ENCODE assay signal across 9 cellular contexts in genomic region chr4:163611784-163612445, GRCh38.
DNase-seq lines count a peak whose midpoint lies in the region; ATAC-seq and TF ChIP-seq lines count a peak whose summit lies in the region.
"Had no signal": no experiment of that assay in that cellular context is flagged by ENCODE, and none has a peak within 500 bp of the region (broad histone marks: within the 10 kb centered on the region; RNA-seq: fewer than 3 reads in every experiment).

No MANE protein-coding gene starts in this region.

- H3K27me3 ChIP-seq in lower lobe of right lung (ENCODE audit: low read depth) (no peaks in the 10 kb centered on the region), MG63 (no peaks in the 10 kb centered on the region; the same call in 1 of the 2 replicates)
- no peaks in the 10 kb centered on the region for H3K27me3 ChIP-seq in naive thymus-derived CD4-positive, alpha-beta T cell (ENCODE audit: control insufficient read depth in 2 of 2, insufficient read depth in 2 of 2, low read length in 2 of 2)

- H3K36me3 ChIP-seq in lower lobe of right lung (no peaks in the 10 kb centered on the region), MG63 (no peaks in the 10 kb centered on the region)
- no peaks in the 10 kb centered on the region for H3K36me3 ChIP-seq in naive thymus-derived CD4-positive, alpha-beta T cell (ENCODE audit: control insufficient read depth in 2 of 3, insufficient read depth in 3 of 3, low read length in 3 of 3)

- H3K4me3 ChIP-seq in lower lobe of right lung (peak overlapping the region; percentile 34), MG63 (no peak overlapping the region)
- no peak overlapping the region for H3K4me3 ChIP-seq in naive thymus-derived CD4-positive, alpha-beta T cell (ENCODE audit: low read length)

- ATAC-seq in GM18520 (IDR thresholded peaks at IDR 0.05; ENCODE audit: unreplicated experiment) (peak; percentile 65), GM21528 (IDR thresholded peaks at IDR 0.05; ENCODE audit: low FRiP score, unreplicated experiment) (peak; percentile 73), HG03280 (IDR thresholded peaks at IDR 0.05; ENCODE audit: unreplicated experiment) (peak; percentile 56), lower lobe of right lung (no peak)
- ATAC-seq in naive thymus-derived CD4-positive, alpha-beta T cell, result no peak

- peaks cover 0 to 30% (median 22%) of the 10 kb centered on the region in 7 donors for H3K4me1 Mint-ChIP-seq in naive thymus-derived CD4-positive, alpha-beta T cell
- H3K4me1 Mint-ChIP-seq: activated CD4-positive, alpha-beta memory T cell treated with anti-CD3 and anti-CD28 coated beads, Interleukin-2, amount 10 ng/mL, durations not matched to agents 7 days and 5 days had no signal

- no peak overlapping the region for H3K27ac Mint-ChIP-seq in naive thymus-derived CD4-positive, alpha-beta T cell
- H3K27ac Mint-ChIP-seq: activated CD4-positive, alpha-beta memory T cell treated with anti-CD3 and anti-CD28 coated beads, Interleukin-2, amount 10 ng/mL, durations not matched to agents 7 days and 5 days had no signal

- H3K36me3 Mint-ChIP-seq in naive thymus-derived CD4-positive, alpha-beta T cell, result peaks cover 0 to 3% (median 0%) of the 10 kb centered on the region in 5 donors

- intact Hi-C loops in lower lobe of right lung (cut with DNase I), result no loop called here
- intact Hi-C loops in naive thymus-derived CD4-positive, alpha-beta T cell (cut with micrococcal nuclease), result no loop called here

- H3K27ac ChIP-seq in lower lobe of right lung, result peak overlapping the region; percentile 63
- no peak overlapping the region for H3K27ac ChIP-seq in naive thymus-derived CD4-positive, alpha-beta T cell (ENCODE audit: low read depth, low read length)

- H3K4me1 ChIP-seq in lower lobe of right lung, result peaks cover 3% of the 10 kb centered on the region
- no peaks in the 10 kb centered on the region for H3K4me1 ChIP-seq in naive thymus-derived CD4-positive, alpha-beta T cell (ENCODE audit: control insufficient read depth in 2 of 2, insufficient read depth in 2 of 2, low read length in 2 of 2)

- H3K9me3 Mint-ChIP-seq in naive thymus-derived CD4-positive, alpha-beta T cell, result peaks cover 0 to 6% (median 2%) of the 10 kb centered on the region in 11 donors
- H3K9me3 Mint-ChIP-seq: activated CD4-positive, alpha-beta memory T cell treated with anti-CD3 and anti-CD28 coated beads, Interleukin-2, amount 10 ng/mL, durations not matched to agents 7 days and 5 days had no signal

- no peak overlapping the region for H3K4me3 Mint-ChIP-seq in naive thymus-derived CD4-positive, alpha-beta T cell
- H3K4me3 Mint-ChIP-seq: activated CD4-positive, alpha-beta memory T cell treated with anti-CD3 and anti-CD28 coated beads, Interleukin-2, amount 10 ng/mL, durations not matched to agents 7 days and 5 days had no signal

- POLR2A ChIA-PET in naive thymus-derived CD4-positive, alpha-beta T cell (lab: Charles Lee), result no interaction called here

- H3K9me3 ChIP-seq in lower lobe of right lung (no peaks in the 10 kb centered on the region), MG63 (no peaks in the 10 kb centered on the region)
- H3K9me3 ChIP-seq in naive thymus-derived CD4-positive, alpha-beta T cell (ENCODE audit: control insufficient read depth in 2 of 3, low read length in 3 of 3), result no peaks in the 10 kb centered on the region

- H3K27me3 Mint-ChIP-seq in naive thymus-derived CD4-positive, alpha-beta T cell, result peaks cover 0 to 27% (median 3%) of the 10 kb centered on the region in 5 donors
- H3K27me3 Mint-ChIP-seq: activated CD4-positive, alpha-beta memory T cell treated with anti-CD3 and anti-CD28 coated beads, Interleukin-2, amount 10 ng/mL, durations not matched to agents 7 days and 5 days had no signal

- CTCF ChIA-PET in naive thymus-derived CD4-positive, alpha-beta T cell (lab: Charles Lee), result no interaction called here

- DNase-seq in lower lobe of right lung (no peak), DMS114 treated with DMSO at 0.1 percent for 48 hours (lab: John Stamatoyannopoulos, UW; ENCODE audit: unreplicated experiment) (no peak), MG63 (no peak), OCI-M1 (lab: John Stamatoyannopoulos, UW) (no peak)
- DNase-seq in naive thymus-derived CD4-positive, alpha-beta T cell, result no peak
- DNase-seq: activated CD4-positive, alpha-beta memory T cell treated with anti-CD3 and anti-CD28 coated beads, Interleukin-2, amount 10 ng/mL, durations not matched to agents 7 days and 5 days had no signal

- TF ChIP-seq CTCF in lower lobe of right lung (IDR thresholded peaks at IDR 0.05), result no peak

Comparison
In these comparisons a context has a peak if more than half of its experiments do, and no peak if none do; other contexts are left out.
1. ATAC-seq: peak in GM18520 (single experiment), GM21528 (single experiment) and HG03280 (single experiment); none in lower lobe of right lung (0 of 2) and naive thymus-derived CD4-positive, alpha-beta T cell (single experiment).